Comparison of ENCODE assay signal across 16 cellular contexts in genomic region chr16:89502319-89502843, GRCh38. TPM values are rescaled to one million over a fixed set of nuclear protein-coding genes. Genes with fewer than 3 reads are reported as not detected.
DNase-seq lines count a peak whose midpoint lies in the region; TF ChIP-seq lines count a peak whose summit lies in the region.
"Had no signal": no experiment of that assay in that cellular context is flagged by ENCODE, and none has a peak within 500 bp of the region (broad histone marks: within the 10 kb centered on the region; RNA-seq: fewer than 3 reads in every experiment).

No MANE protein-coding gene starts in this region.

- H2AFZ ChIP-seq in OCI-LY7 (ENCODE audit: low read length): no peak overlapping the region

- H3K4me3 ChIP-seq in Caco-2 (ENCODE audit: low read depth, low read length) (no peak overlapping the region), epithelial cell of proximal tubule (ENCODE audit: low read depth, low read length) (no peak overlapping the region), OCI-LY7 (ENCODE audit: low read depth, low read length, poor library complexity, severe bottlenecking) (no peak overlapping the region)
- no peak overlapping the region for H3K4me3 ChIP-seq in CD4-positive, alpha-beta memory T cell (ENCODE audit: low read length in 2 of 2)
- H3K4me3 ChIP-seq: ovary, SK-N-MC, tibial artery had no signal

- TF ChIP-seq CTCF in Caco-2 (IDR thresholded peaks at IDR 0.05; ENCODE audit: insufficient read depth in 1 of 2, low read depth in 1 of 2, low read length in 1 of 2, severe bottlenecking in 1 of 2, unreplicated experiment in 1 of 2) (no peak), epithelial cell of proximal tubule (conservative IDR thresholded peaks at IDR 0.05; ENCODE audit: low read depth, low read length) (no peak), nephron (IDR thresholded peaks at IDR 0.05; ENCODE audit: unreplicated experiment in 3 of 3) (no peak), OCI-LY7 (conservative IDR thresholded peaks at IDR 0.05; ENCODE audit: low read length) (no peak)

- no peaks in the 10 kb centered on the region for H3K27me3 ChIP-seq in Caco-2 (replicated peaks; ENCODE audit: control insufficient read depth, insufficient read depth, low read length)
- no peaks in the 10 kb centered on the region for H3K27me3 ChIP-seq in CD4-positive, alpha-beta memory T cell (ENCODE audit: insufficient read depth, low read length)
- H3K27me3 ChIP-seq: BE2C, ovary, tibial artery had no signal

- H3K27ac Mint-ChIP-seq in Caco-2 (ENCODE audit: unreplicated experiment) (peak overlapping the region; percentile 91), nephron (peak overlapping the region; percentile 29 to 39 (median 32))
- peak overlapping the region in 2 of 7 donors; percentile 69 to 76 for H3K27ac Mint-ChIP-seq in CD4-positive, alpha-beta memory T cell
- H3K27ac Mint-ChIP-seq: activated CD4-positive, alpha-beta T cell treated with anti-CD3 and anti-CD28 coated beads, Interleukin-2, amount 10 ng/mL, durations not matched to agents 7 days and 5 days; activated naive CD8-positive, alpha-beta T cell treated with anti-CD3 and anti-CD28 coated beads for 36 hours had no signal

- no peaks in the 10 kb centered on the region for H3K36me3 ChIP-seq in Caco-2 (ENCODE audit: control insufficient read depth, insufficient read depth, low read length)
- H3K36me3 ChIP-seq in OCI-LY7 (ENCODE audit: insufficient read depth, low read length): no peaks in the 10 kb centered on the region
- H3K36me3 ChIP-seq in CD4-positive, alpha-beta memory T cell (ENCODE audit: insufficient read depth, low read length): no peaks in the 10 kb centered on the region
- H3K36me3 ChIP-seq: BE2C, ovary had no signal

- H3K27me3 Mint-ChIP-seq in Caco-2 (ENCODE audit: insufficient read depth, unreplicated experiment): no peaks in the 10 kb centered on the region
- peaks cover 9% of the 10 kb centered on the region for H3K27me3 Mint-ChIP-seq in nephron (ENCODE audit: low read depth)
- no peaks in the 10 kb centered on the region for H3K27me3 Mint-ChIP-seq in CD4-positive, alpha-beta memory T cell
- H3K27me3 Mint-ChIP-seq: activated CD4-positive, alpha-beta T cell treated with anti-CD3 and anti-CD28 coated beads, Interleukin-2, amount 10 ng/mL, durations not matched to agents 7 days and 5 days; activated naive CD8-positive, alpha-beta T cell treated with anti-CD3 and anti-CD28 coated beads for 36 hours had no signal

- DNase-seq in Caco-2 (peak; percentile 92 to 98), NCI-H460 (ENCODE audit: extremely low read depth, low read depth) (peak; percentile 33), epithelial cell of proximal tubule (ENCODE audit: low read depth) (peak; percentile 55), OCI-LY7 (ENCODE audit: low spot score) (no peak), GM19240 (ENCODE audit: insufficient read length, low spot score) (no peak)
- DNase-seq in CD4-positive, alpha-beta memory T cell: no peak
- no peak for DNase-seq in activated CD4-positive, alpha-beta T cell treated with anti-CD3 and anti-CD28 coated beads, Interleukin-2, amount 50 U/mL, for 4 hours
- DNase-seq: activated CD4-positive, alpha-beta T cell treated with anti-CD3 and anti-CD28 coated beads, Interleukin-2, amount 10 ng/mL, durations not matched to agents 7 days and 5 days; activated naive CD8-positive, alpha-beta T cell treated with anti-CD3 and anti-CD28 coated beads for 36 hours; BE2C; effector CD4-positive, alpha-beta T cell; NCI-H2107; ovary; tibial artery had no signal

- BruUV-seq in Caco-2 (replicated peaks; lab: Mats Ljungman, UMichigan) (no TSS peak), OCI-LY7 (replicated peaks; lab: Mats Ljungman, UMichigan) (no TSS peak)

- H4K20me1 ChIP-seq in OCI-LY7 (ENCODE audit: insufficient read depth, low read length): no peaks in the 10 kb centered on the region

- CTCF ChIA-PET in Caco-2 (lab: Charles Lee) (interaction anchor here (1.0 kb wide), 1 partner anchor 13 kb away, joined by 3 read pairs; no protein-coding TSS in a partner anchor), OCI-LY7 (lab: Charles Lee; ENCODE audit: unreplicated experiment) (no interaction called here)
- CTCF ChIA-PET in CD4-positive, alpha-beta memory T cell (lab: Charles Lee; ENCODE audit: partially characterized antibody): interaction anchor here (0.7 kb wide), 1 partner anchor 35 kb away, joined by 3 read pairs; no protein-coding TSS in a partner anchor

- H3K9me3 Mint-ChIP-seq in Caco-2 (ENCODE audit: unreplicated experiment) (no peaks in the 10 kb centered on the region), nephron (no peaks in the 10 kb centered on the region)
- H3K9me3 Mint-ChIP-seq in CD4-positive, alpha-beta memory T cell: no peaks in the 10 kb centered on the region
- H3K9me3 Mint-ChIP-seq: activated CD4-positive, alpha-beta T cell treated with anti-CD3 and anti-CD28 coated beads, Interleukin-2, amount 10 ng/mL, durations not matched to agents 7 days and 5 days; activated naive CD8-positive, alpha-beta T cell treated with anti-CD3 and anti-CD28 coated beads for 36 hours had no signal

- H3K79me2 ChIP-seq in OCI-LY7 (ENCODE audit: insufficient read depth, low read depth, low read length): peaks cover 6% of the 10 kb centered on the region; the same call in 1 of the 2 replicates

- H3K4me2 ChIP-seq in OCI-LY7 (ENCODE audit: low read length): no peak overlapping the region

- H3K9me2 ChIP-seq in OCI-LY7 (ENCODE audit: insufficient read depth, low read length): no peaks in the 10 kb centered on the region

- H3K27ac ChIP-seq in OCI-LY7 (ENCODE audit: low read depth, low read length, poor library complexity, severe bottlenecking): no peak overlapping the region
- H3K27ac ChIP-seq in CD4-positive, alpha-beta memory T cell (ENCODE audit: low read depth, low read length): no peak overlapping the region
- H3K27ac ChIP-seq: ovary, SK-N-MC, tibial artery had no signal

- H3K4me3 Mint-ChIP-seq in Caco-2 (ENCODE audit: unreplicated experiment) (peak overlapping the region; percentile 54), nephron (no peak overlapping the region)
- no peak overlapping the region for H3K4me3 Mint-ChIP-seq in CD4-positive, alpha-beta memory T cell
- H3K4me3 Mint-ChIP-seq: activated CD4-positive, alpha-beta T cell treated with anti-CD3 and anti-CD28 coated beads, Interleukin-2, amount 10 ng/mL, durations not matched to agents 7 days and 5 days; activated naive CD8-positive, alpha-beta T cell treated with anti-CD3 and anti-CD28 coated beads for 36 hours had no signal

- intact Hi-C loops in Caco-2 (cut with micrococcal nuclease; ENCODE audit: unreplicated experiment) (loop anchor here (1.0 to 10.0 kb wide), 2 partner anchors 13 to 98 kb away; no protein-coding TSS in a partner anchor), OCI-LY7 (cut with micrococcal nuclease; ENCODE audit: unreplicated experiment) (no loop called here)
- intact Hi-C loops in CD4-positive, alpha-beta memory T cell (cut with micrococcal nuclease): no loop called here

- H3K36me3 Mint-ChIP-seq in Caco-2 (ENCODE audit: insufficient read depth, unreplicated experiment) (peaks cover 25% of the 10 kb centered on the region), nephron (ENCODE audit: low read depth) (no peaks in the 10 kb centered on the region)
- peaks cover 0 to 5% of the 10 kb centered on the region in 2 donors for H3K36me3 Mint-ChIP-seq in CD4-positive, alpha-beta memory T cell
- H3K36me3 Mint-ChIP-seq: activated naive CD8-positive, alpha-beta T cell treated with anti-CD3 and anti-CD28 coated beads for 36 hours had no signal

- no peaks in the 10 kb centered on the region for H3K9me3 ChIP-seq in Caco-2
- no peaks in the 10 kb centered on the region for H3K9me3 ChIP-seq in OCI-LY7 (ENCODE audit: low read length)
- no peaks in the 10 kb centered on the region for H3K9me3 ChIP-seq in CD4-positive, alpha-beta memory T cell (ENCODE audit: control insufficient read depth in 1 of 2, low read length in 2 of 2)
- H3K9me3 ChIP-seq: BE2C, ovary, tibial artery had no signal

- POLR2A ChIA-PET in Caco-2 (lab: Charles Lee): interaction anchor here (0.6 to 1.0 kb wide), 4 partner anchors 9 to 255 kb away, joined by 3 to 5 read pairs (median 4); partner anchors contain the start of gene ANKRD11
- POLR2A ChIA-PET in OCI-LY7 (lab: Charles Lee): no interaction called here
- POLR2A ChIA-PET in CD4-positive, alpha-beta memory T cell (lab: Charles Lee; ENCODE audit: partially characterized antibody): no interaction called here

- H3K4me1 ChIP-seq in Caco-2 (peaks cover 42% of the 10 kb centered on the region), OCI-LY7 (ENCODE audit: insufficient read depth, low read length, poor library complexity, severe bottlenecking) (peaks cover 29% of the 10 kb centered on the region)
- peaks cover 24% of the 10 kb centered on the region for H3K4me1 ChIP-seq in CD4-positive, alpha-beta memory T cell (ENCODE audit: insufficient read depth, low read length)
- H3K4me1 ChIP-seq: BE2C had no signal

- H3K4me1 Mint-ChIP-seq in Caco-2 (ENCODE audit: low read depth, unreplicated experiment) (peaks cover 20% of the 10 kb centered on the region), nephron (peaks cover 44% of the 10 kb centered on the region)
- H3K4me1 Mint-ChIP-seq in CD4-positive, alpha-beta memory T cell: peaks cover 16 to 32% (median 21%) of the 10 kb centered on the region in 4 donors

RNA-seq across cellular contexts. Expression of gene SPG7, which starts 5.8 kb away (rescaled TPM):
- total RNA-seq in Caco-2 (2022) (159 and 178 TPM in 2 replicates), epithelial cell of proximal tubule (66.7 and 122 TPM in 2 replicates), OCI-LY7 (2022) (106 and 121 TPM in 2 replicates)
- 68.3 and 94.2 TPM in 2 replicates for total RNA-seq in NCI-H460 (2014; rRNA removed; shearing (Covaris generic))
- polyA plus RNA-seq in NCI-H460 (2014; cell fraction: nucleus; rRNA removed): 424 and 543 TPM in 2 replicates
- total RNA-seq in OCI-LY7 (2014; rRNA removed; shearing (Covaris generic)): 77.6 and 92.7 TPM in 2 replicates
- total RNA-seq in CD4-positive, alpha-beta memory T cell: 100 to 1,000 TPM; 157 to 160 TPM
- polyA plus RNA-seq in CD4-positive, alpha-beta memory T cell: 10 to 100 TPM; 46.4 to 48.5 TPM

RNA-seq across cellular contexts. Expression of gene ANKRD11, which starts 12.0 kb away (rescaled TPM):
- total RNA-seq in Caco-2 (2022): 297 TPM in 2 replicates
- 49.2 and 56.1 TPM in 2 replicates for total RNA-seq in NCI-H460 (2014; rRNA removed; shearing (Covaris generic))
- 73.2 and 74.1 TPM in 2 replicates for polyA plus RNA-seq in NCI-H460 (2014; cell fraction: nucleus; rRNA removed)
- total RNA-seq in epithelial cell of proximal tubule: 44.3 and 50.8 TPM in 2 replicates
- total RNA-seq in OCI-LY7 (2014; rRNA removed; shearing (Covaris generic)): 87.0 and 89.1 TPM in 2 replicates
- total RNA-seq in OCI-LY7 (2022): 247 and 251 TPM in 2 replicates
- 100 to 1,000 TPM; 229 to 246 TPM for total RNA-seq in CD4-positive, alpha-beta memory T cell
- polyA plus RNA-seq in CD4-positive, alpha-beta memory T cell: 10 to 100 TPM in 1 of 2 donors, 1 to 10 TPM in 1; 3.9 to 49.7 TPM

RNA-seq across cellular contexts. Expression of gene RPL13, which starts 58.1 kb away (rescaled TPM):
- total RNA-seq in Caco-2 (2022) (2,846 and 2,897 TPM in 2 replicates), epithelial cell of proximal tubule (5,232 and 9,109 TPM in 2 replicates), OCI-LY7 (2022) (2,903 and 2,928 TPM in 2 replicates)
- 6,150 and 6,947 TPM in 2 replicates for total RNA-seq in NCI-H460 (2014; rRNA removed; shearing (Covaris generic))
- 14,165 and 27,245 TPM in 2 replicates for polyA plus RNA-seq in NCI-H460 (2014; cell fraction: nucleus; rRNA removed)
- total RNA-seq in OCI-LY7 (2014; rRNA removed; shearing (Covaris generic)): 7,440 and 9,791 TPM in 2 replicates
- 1,000 to 10,000 TPM; 4,825 to 5,043 TPM for total RNA-seq in CD4-positive, alpha-beta memory T cell
- polyA plus RNA-seq in CD4-positive, alpha-beta memory T cell: 1,000 to 10,000 TPM; 4,119 to 5,642 TPM

Comparison
In these comparisons a context has a peak if more than half of its experiments do, and no peak if none do; other contexts are left out.
1. DNase-seq: peak in Caco-2 (2 of 2), NCI-H460 (single experiment) and epithelial cell of proximal tubule (single experiment); none in OCI-LY7 (single experiment), CD4-positive, alpha-beta memory T cell (0 of 5), GM19240 (single experiment) and activated CD4-positive, alpha-beta T cell treated with anti-CD3 and anti-CD28 coated beads, Interleukin-2, amount 50 U/mL, for 4 hours (0 of 2).